Comparison of ENCODE assay signal across 15 cellular contexts in the genomic region with DNA sequence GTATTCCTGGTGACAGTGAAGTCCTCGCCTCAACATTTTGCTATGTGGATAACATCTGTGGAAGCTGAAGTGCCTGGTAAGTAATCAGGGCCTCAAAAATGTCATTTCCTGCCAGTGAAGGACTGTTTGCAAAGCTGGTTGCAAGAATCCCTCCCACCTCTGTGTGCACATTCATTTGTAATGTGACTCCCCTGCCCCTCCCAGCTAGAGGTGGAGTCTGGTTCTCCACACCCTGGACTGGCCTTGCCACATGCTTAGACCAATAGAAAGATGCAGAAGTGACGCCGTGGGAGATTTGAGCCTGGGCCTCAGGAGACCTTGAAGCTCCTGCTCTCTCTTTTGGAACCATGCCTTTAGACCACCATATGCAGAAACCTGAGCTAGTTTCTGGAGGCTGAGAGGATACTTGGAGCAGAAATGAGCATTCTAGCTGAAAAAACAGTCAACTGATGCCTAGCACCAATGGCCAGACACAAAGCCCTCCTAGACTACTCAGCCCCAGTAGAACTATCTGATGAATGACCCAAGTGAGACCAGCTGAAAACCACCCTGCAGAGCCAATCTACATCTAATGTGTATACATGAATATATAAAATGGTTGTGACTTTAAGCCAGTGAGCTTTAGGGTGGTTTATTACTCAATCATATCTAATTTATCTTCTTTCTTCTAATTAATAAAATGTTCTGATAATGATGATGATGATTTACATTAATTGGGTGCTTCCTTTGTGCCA. TPM values are rescaled to one million over a fixed set of nuclear protein-coding genes. Genes with fewer than 3 reads are reported as not detected.
DNase-seq lines count a peak whose midpoint lies in the region; ATAC-seq, FAIRE-seq and TF ChIP-seq lines count a peak whose summit lies in the region.
"Had no signal": no experiment of that assay in that cellular context is flagged by ENCODE, and none has a peak within 500 bp of the region (broad histone marks: within the 10 kb centered on the region; RNA-seq: fewer than 3 reads in every experiment).

No MANE protein-coding gene starts in this region.

- H3K9ac ChIP-seq in PC-3 (ENCODE audit: low read length) (no peak overlapping the region), mesenchymal stem cell (ENCODE audit: low read length) (no peak overlapping the region)

- CTCF ChIA-PET in PC-3 (lab: Charles Lee), result no interaction called here

- FAIRE-seq in urothelium cell line (lab: Jason Lieb, UNC), result no peak

- no peak overlapping the region for H3K18ac ChIP-seq in mesenchymal stem cell (ENCODE audit: low read depth in 1 of 2, low read length in 2 of 2)

- no TSS peak for BruUV-seq in PC-3 (replicated peaks; lab: Mats Ljungman, UMichigan)

- no peak for TF ChIP-seq CTCF in PC-3 (conservative IDR thresholded peaks at IDR 0.05; ENCODE audit: low read depth, low read length)

- no peak overlapping the region for H2BK5ac ChIP-seq in mesenchymal stem cell (ENCODE audit: low read depth, low read length, poor library complexity, severe bottlenecking)

- 22% methylated on average over 3 of the region's 3 CpGs for WGBS in mesenchymal stem cell

- no peak overlapping the region for H3K14ac ChIP-seq in mesenchymal stem cell (ENCODE audit: low read length in 2 of 2)

- H4K20me1 ChIP-seq in PC-3 (ENCODE audit: low read length), result no peaks in the 10 kb centered on the region

- DNase-seq in GM04503 (ENCODE audit: low read depth) (peak; percentile 14), NCI-H1092 (lab: John Stamatoyannopoulos, UW) (peak; percentile 9), PC-3 (peak; percentile 2), mesenchymal stem cell (peak; percentile 10), activated gamma-delta T cell (lab: John Stamatoyannopoulos, UW) (no peak), urothelium cell line (ENCODE audit: low spot score) (no peak), HuH-7.5 (ENCODE audit: low spot score) (no peak)
- DNase-seq: activated CD4-positive, alpha-beta T cell treated with anti-CD3 and anti-CD28 coated beads, Interleukin-2, amount 50 U/mL, for 4 hours; activated naive CD8-positive, alpha-beta T cell treated with anti-CD3 and anti-CD28 coated beads, Interleukin-2, amount 10 ng/mL, durations not matched to agents 7 days and 5 days; GDM1; immature natural killer cell; stimulated activated CD4-positive, alpha-beta T cell treated with anti-CD3 and anti-CD28 coated beads, Interleukin-2, amount 100 ng/mL, for 24 hours had no signal

- H3K9me3 ChIP-seq in PC-3 (ENCODE audit: low read length) (no peaks in the 10 kb centered on the region), mesenchymal stem cell (ENCODE audit: control insufficient read depth, low read length) (peaks cover 8% of the 10 kb centered on the region)
- H3K9me3 ChIP-seq: SJSA1 had no signal

- no peak overlapping the region for H3K4me2 ChIP-seq in PC-3 (ENCODE audit: low read length)
- H3K4me2 ChIP-seq in mesenchymal stem cell (ENCODE audit: low read length, poor library complexity, severe bottlenecking), result no peak overlapping the region

- POLR2A ChIA-PET in PC-3 (lab: Charles Lee; ENCODE audit: unreplicated experiment), result no interaction called here

- no peak overlapping the region for H2BK15ac ChIP-seq in mesenchymal stem cell (ENCODE audit: low read depth, poor library complexity, severe bottlenecking)

- H3K27ac ChIP-seq in PC-3 (ENCODE audit: low read length) (no peak overlapping the region), mesenchymal stem cell (ENCODE audit: low read length, poor library complexity, severe bottlenecking) (no peak overlapping the region)
- H3K27ac ChIP-seq: SJSA1 had no signal

- H3K27me3 ChIP-seq in PC-3 (ENCODE audit: low read length) (peaks cover 18% of the 10 kb centered on the region), mesenchymal stem cell (ENCODE audit: control insufficient read depth in 1 of 2, insufficient read depth in 1 of 2, low read length in 2 of 2) (peaks cover 0 to 24% of the 10 kb centered on the region in 2 experiments)
- H3K27me3 ChIP-seq: SJSA1 had no signal

- no peak overlapping the region for H3K4ac ChIP-seq in mesenchymal stem cell (ENCODE audit: low read depth in 1 of 2, low read length in 2 of 2)

- H4K8ac ChIP-seq in mesenchymal stem cell (ENCODE audit: low read length), result peak overlapping the region; percentile 29

- H3F3A ChIP-seq in PC-3 (ENCODE audit: low read length, unreplicated experiment), result no peaks in the 10 kb centered on the region

- ATAC-seq in PC-3, result no peak
- no peak for ATAC-seq in HG02970 (IDR thresholded peaks at IDR 0.05; ENCODE audit: low FRiP score, unreplicated experiment)

- H2BK120ac ChIP-seq in mesenchymal stem cell (ENCODE audit: low read depth, low read length), result no peak overlapping the region

- no peak overlapping the region for H3K23ac ChIP-seq in mesenchymal stem cell (ENCODE audit: low read length in 2 of 2)

- no peak overlapping the region for H3K4me3 ChIP-seq in PC-3 (ENCODE audit: low read length)
- H3K4me3 ChIP-seq in mesenchymal stem cell (ENCODE audit: insufficient read depth in 1 of 2, low read depth in 1 of 2, low read length in 2 of 2), result no peak overlapping the region
- H3K4me3 ChIP-seq: SJSA1 had no signal

- H3K36me3 ChIP-seq in PC-3 (ENCODE audit: low read depth, low read length) (no peaks in the 10 kb centered on the region), mesenchymal stem cell (ENCODE audit: control insufficient read depth in 1 of 2, insufficient read depth in 2 of 2, low read depth in 1 of 2, low read length in 2 of 2) (no peaks in the 10 kb centered on the region)
- H3K36me3 ChIP-seq: SJSA1 had no signal

- intact Hi-C loops in PC-3 (cut with micrococcal nuclease), result no loop called here

- H4K91ac ChIP-seq in mesenchymal stem cell (ENCODE audit: low read length), result no peak overlapping the region

- no peaks in the 10 kb centered on the region for H3K79me1 ChIP-seq in mesenchymal stem cell (replicated peaks; ENCODE audit: low read length, poor library complexity, severe bottlenecking)

- H2BK12ac ChIP-seq in mesenchymal stem cell (ENCODE audit: low read length in 2 of 2), result no peak overlapping the region

- H2AK5ac ChIP-seq in mesenchymal stem cell (ENCODE audit: low read length, severe bottlenecking), result no peak overlapping the region

- no peaks in the 10 kb centered on the region for H3K79me2 ChIP-seq in PC-3 (ENCODE audit: low read length)

- no peaks in the 10 kb centered on the region for H3K9me2 ChIP-seq in PC-3 (replicated peaks; ENCODE audit: low read length)

- H3K4me1 ChIP-seq in PC-3 (ENCODE audit: insufficient read depth, low read length), result no peaks in the 10 kb centered on the region
- H3K4me1 ChIP-seq in mesenchymal stem cell (ENCODE audit: control insufficient read depth, insufficient read depth, low read depth, low read length), result no peaks in the 10 kb centered on the region
- H3K4me1 ChIP-seq: SJSA1 had no signal

- no peak overlapping the region for H2AFZ ChIP-seq in PC-3 (ENCODE audit: low read length)
- H2AFZ ChIP-seq in mesenchymal stem cell (ENCODE audit: low read depth, low read length), result no peak overlapping the region

RNA-seq across cellular contexts. Expression of gene CRMP1, which starts 47.8 kb away (rescaled TPM):
- total RNA-seq in PC-3 (2014; rRNA removed), result not detected in 2 replicates
- 16.9 TPM for polyA plus RNA-seq in mesenchymal stem cell (2013, experiment 1 of 2)
- 16.6 TPM for polyA plus RNA-seq in mesenchymal stem cell (2013, experiment 2 of 2)
- total RNA-seq: activated naive CD8-positive, alpha-beta T cell treated with anti-CD3 and anti-CD28 coated beads, Interleukin-2, amount 10 ng/mL, durations not matched to agents 7 days and 5 days; SJSA1; subcutaneous adipose tissue had no signal
- polyA plus RNA-seq: immature natural killer cell had no signal

Comparison
In these comparisons a context has a peak if more than half of its experiments do, and no peak if none do; other contexts are left out.
1. DNase-seq: peak in GM04503 (single experiment), NCI-H1092 (single experiment), PC-3 (single experiment) and mesenchymal stem cell (single experiment); none in activated gamma-delta T cell (single experiment), urothelium cell line (single experiment) and HuH-7.5 (single experiment).